In genomic region chr12:57242329-57242690, GRCh38 we compare ENCODE assay signal across 2 cellular contexts.
A peak's percentile ranks its signal among the peaks of the same experiment; 100 is the strongest.
TF ChIP-seq lines count a peak whose summit lies in the region.

No MANE protein-coding gene starts in this region.

TF ChIP-seq in GM23338, 12 proteins besides CTCF, POLR2A, EP300 and RAD21:
- TF ChIP-seq EZH2 (IDR thresholded peaks at IDR 0.05; ENCODE audit: low read depth, unreplicated experiment) (no peak), JUNB (IDR thresholded peaks at IDR 0.05; ENCODE audit: unreplicated experiment) (no peak), POLR2AphosphoS5 (IDR thresholded peaks at IDR 0.05; ENCODE audit: low read depth) (no peak), STAT1 (IDR thresholded peaks at IDR 0.05; ENCODE audit: unreplicated experiment) (no peak), ZNF462 (CRISPR knock-in tag; IDR thresholded peaks at IDR 0.05) (no peak), CREB1 (CRISPR knock-in tag; IDR thresholded peaks at IDR 0.05; ENCODE audit: low read depth) (no peak), REST (IDR thresholded peaks at IDR 0.05; ENCODE audit: unreplicated experiment) (no peak), ZNF331 (CRISPR knock-in tag; IDR thresholded peaks at IDR 0.05; ENCODE audit: low read depth) (no peak), ZNF114 (CRISPR knock-in tag; IDR thresholded peaks at IDR 0.05) (no peak), EZH2phosphoT487 (IDR thresholded peaks at IDR 0.05; ENCODE audit: unreplicated experiment) (no peak), ETS1 (IDR thresholded peaks at IDR 0.05) (no peak), NANOG (IDR thresholded peaks at IDR 0.05; ENCODE audit: borderline replicate concordance) (no peak)
TF ChIP-seq in GM23338: peak in this region for 0.

TF ChIP-seq in H1, 55 proteins besides CTCF, POLR2A, EP300 and RAD21:
- TF ChIP-seq E2F6 (IDR thresholded peaks at IDR 0.05) (0 out of 2 replicates have a peak, but pooled peaks have one; percentile 7), ATF3 (IDR thresholded peaks at IDR 0.05; ENCODE audit: insufficient read depth, low read depth, low read length) (no peak), POLR2AphosphoS5 (IDR thresholded peaks at IDR 0.05; ENCODE audit: low read depth, low read length) (no peak), RNF2 (IDR thresholded peaks at IDR 0.05; ENCODE audit: borderline replicate concordance, low read depth, low read length, missing control alignments, poor library complexity, severe bottlenecking) (peak; percentile 25)
